28 cellular contexts compared by ENCODE assay signal in the genomic region with DNA sequence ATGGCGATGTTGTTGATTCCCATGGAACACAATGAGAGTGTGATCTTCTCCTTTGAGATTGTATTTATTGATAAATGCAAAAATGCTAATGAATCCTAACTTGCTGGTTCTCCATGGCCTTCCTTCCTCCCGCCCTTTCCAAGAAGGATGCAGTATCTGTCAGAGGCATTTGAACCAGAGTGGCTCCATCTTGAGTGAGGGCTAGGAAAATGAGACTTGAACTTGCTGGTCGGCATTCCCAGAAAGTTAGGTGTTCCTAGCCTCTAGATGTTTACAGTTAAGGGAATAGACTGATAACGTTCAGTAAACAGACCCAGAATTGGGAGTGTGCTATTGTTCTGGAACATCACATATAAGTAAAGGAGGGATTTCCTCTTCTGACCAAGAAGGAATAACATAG. TPM values are rescaled to one million over a fixed set of nuclear protein-coding genes. Genes with fewer than 3 reads are reported as not detected.
DNase-seq lines count a peak whose midpoint lies in the region; ATAC-seq, FAIRE-seq and TF ChIP-seq lines count a peak whose summit lies in the region.
"Had no signal": no experiment of that assay in that cellular context is flagged by ENCODE, and none has a peak within 500 bp of the region (broad histone marks: within the 10 kb centered on the region; RNA-seq: fewer than 3 reads in every experiment).

No MANE protein-coding gene starts in this region.

- TF ChIP-seq POLR2A in breast epithelium (IDR thresholded peaks at IDR 0.05): no peak

- no peak overlapping the region for H3K27ac ChIP-seq in breast epithelium
- H3K27ac ChIP-seq in mammary epithelial cell (ENCODE audit: insufficient read depth, low read depth, low read length): peak overlapping the region; percentile 79
- H3K27ac ChIP-seq in keratinocyte (ENCODE audit: control insufficient read depth, insufficient read depth, low read length): peak overlapping the region; percentile 90
- no peak overlapping the region for H3K27ac ChIP-seq in pancreas
- H3K27ac ChIP-seq: 22Rv1, C4-2B, KMS-11 had no signal

- peak overlapping the region; percentile 54 for H3K27ac Mint-ChIP-seq in MCF 10A (ENCODE audit: low read depth, unreplicated experiment)
- H3K27ac Mint-ChIP-seq in activated CD8-positive, alpha-beta T cell treated with anti-CD3 and anti-CD28 coated beads, Interleukin-2, amount 10 ng/mL, durations not matched to agents 7 days and 5 days: no peak overlapping the region
- H3K27ac Mint-ChIP-seq: CD8-positive, alpha-beta memory T cell had no signal

- no peak overlapping the region for H3K9ac ChIP-seq in mammary epithelial cell (ENCODE audit: insufficient read depth, low read length)
- H3K9ac ChIP-seq in keratinocyte (ENCODE audit: control insufficient read depth, extremely low read depth, insufficient read depth, low read length): peak overlapping the region; percentile 63
- H3K9ac ChIP-seq: KMS-11 had no signal

- H3K4me3 Mint-ChIP-seq in MCF 10A (ENCODE audit: unreplicated experiment): no peak overlapping the region
- no peak overlapping the region for H3K4me3 Mint-ChIP-seq in activated CD8-positive, alpha-beta T cell treated with anti-CD3 and anti-CD28 coated beads, Interleukin-2, amount 10 ng/mL, durations not matched to agents 7 days and 5 days
- H3K4me3 Mint-ChIP-seq: CD8-positive, alpha-beta memory T cell had no signal

- no peaks in the 10 kb centered on the region for H3K27me3 Mint-ChIP-seq in MCF 10A (ENCODE audit: insufficient read depth, unreplicated experiment)
- H3K27me3 Mint-ChIP-seq in activated CD8-positive, alpha-beta T cell treated with anti-CD3 and anti-CD28 coated beads, Interleukin-2, amount 10 ng/mL, durations not matched to agents 7 days and 5 days (ENCODE audit: low read depth): no peaks in the 10 kb centered on the region

- H3K9me3 ChIP-seq in breast epithelium (no peaks in the 10 kb centered on the region), mammary epithelial cell (replicated peaks; ENCODE audit: insufficient read depth, low read length) (no peaks in the 10 kb centered on the region), keratinocyte (ENCODE audit: control insufficient read depth, low read depth, low read length) (no peaks in the 10 kb centered on the region), pancreas (no peaks in the 10 kb centered on the region)

- POLR2A ChIA-PET in MCF 10A (lab: Yijun Ruan, JAX): interaction anchor here (0.6 kb wide), 1 partner anchor 637 kb away, joined by 3 read pairs; no protein-coding TSS in a partner anchor
- POLR2A ChIA-PET in activated CD8-positive, alpha-beta T cell treated with anti-CD3 and anti-CD28 coated beads, Interleukin-2, amount 10 ng/mL, durations not matched to agents 7 days and 5 days (lab: Charles Lee): no interaction called here

- BruUV-seq in MCF 10A (replicated peaks; lab: Mats Ljungman, UMichigan): no TSS peak
- no TSS peak for BruUV-seq in mammary epithelial cell (replicated peaks; lab: Mats Ljungman, UMichigan)

- CTCF ChIA-PET in MCF 10A (lab: Yijun Ruan, JAX) (no interaction called here), mammary epithelial cell (lab: Charles Lee; ENCODE audit: low non-redundant PET) (no interaction called here)
- CTCF ChIA-PET in activated CD8-positive, alpha-beta T cell treated with anti-CD3 and anti-CD28 coated beads, Interleukin-2, amount 10 ng/mL, durations not matched to agents 7 days and 5 days (lab: Charles Lee): no interaction called here

- WGBS in mammary epithelial cell (ENCODE audit: low coverage, missing lambda C conversion rate): 79% methylated on average over 4 of the region's 4 CpGs
- 44 to 58% methylated on average over 4 of the region's 4 CpGs for whole genome bisulfite sequencing in pancreas, 2 donors

- FAIRE-seq in keratinocyte (lab: Jason Lieb, UNC): no peak
- FAIRE-seq in pancreas (lab: Jason Lieb, UNC): no peak
- FAIRE-seq: G401.6, GM12892, GM18507 had no signal

- H3K36me3 Mint-ChIP-seq in MCF 10A (ENCODE audit: insufficient read depth, unreplicated experiment): no peaks in the 10 kb centered on the region
- no peaks in the 10 kb centered on the region for H3K36me3 Mint-ChIP-seq in activated CD8-positive, alpha-beta T cell treated with anti-CD3 and anti-CD28 coated beads, Interleukin-2, amount 10 ng/mL, durations not matched to agents 7 days and 5 days (ENCODE audit: low read depth)
- H3K36me3 Mint-ChIP-seq: CD8-positive, alpha-beta memory T cell had no signal

- no peaks in the 10 kb centered on the region for H3K9me1 ChIP-seq in keratinocyte (ENCODE audit: control insufficient read depth, extremely low read depth, insufficient read depth, low read length)

- dilution Hi-C loops in mammary epithelial cell (cut with HindIII; ENCODE audit: low sequenced_read_pairs) (no loop called here), keratinocyte (cut with MboI; ENCODE audit: extremely low pct_ligation_motif_present, low sequenced_read_pairs) (no loop called here)

- DNase-seq in MCF 10A (ENCODE audit: unreplicated experiment) (no peak), breast epithelium (ENCODE audit: low spot score in 2 of 2) (no peak), mammary epithelial cell (no peak), keratinocyte (ENCODE audit: low read depth, low spot score) (no peak), pancreas (no peak)
- DNase-seq in activated CD8-positive, alpha-beta T cell treated with anti-CD3 and anti-CD28 coated beads, Interleukin-2, amount 10 ng/mL, durations not matched to agents 7 days and 5 days: no peak
- DNase-seq: Calu3; CD8-positive, alpha-beta memory T cell; GOT3; MV-4-11; NCI-H1105 treated with DMSO at 0.1 percent for 48 hours; NCI-H1694; NCI-H2081; NCI-H2171 treated with DMSO at 0.1 percent for 48 hours; NCI-H446; NCI-H526; OCI-M1; SHP77 had no signal

- H2AFZ ChIP-seq in mammary epithelial cell (ENCODE audit: low read depth, low read length) (peak overlapping the region; percentile 57), keratinocyte (ENCODE audit: control insufficient read depth, low read length) (peak overlapping the region; percentile 25)

- intact Hi-C loops in MCF 10A (cut with micrococcal nuclease): no loop called here
- intact Hi-C loops in breast epithelium (cut with DNase I; ENCODE audit: low total_unique reads): no loop called here
- intact Hi-C loops in mammary epithelial cell (cut with micrococcal nuclease): loop anchor here (5.0 kb wide), 1 partner anchor 56 kb away; no protein-coding TSS in a partner anchor
- intact Hi-C loops in pancreas (cut with DNase I): no loop called here

- H3K79me2 ChIP-seq in mammary epithelial cell (ENCODE audit: insufficient read depth, low read length): no peaks in the 10 kb centered on the region
- H3K79me2 ChIP-seq in keratinocyte (ENCODE audit: control insufficient read depth, insufficient read depth, low read length): no peaks in the 10 kb centered on the region

- no peak overlapping the region for H3K4me3 ChIP-seq in breast epithelium
- H3K4me3 ChIP-seq in mammary epithelial cell (replicated peaks in 1 of 3; ENCODE audit: insufficient read depth in 1 of 3, low read depth in 2 of 3, low read length in 3 of 3): no peak overlapping the region
- H3K4me3 ChIP-seq in keratinocyte (ENCODE audit: control insufficient read depth in 2 of 3, extremely low read depth in 1 of 3, insufficient read depth in 2 of 3, low read depth in 1 of 3, low read length in 3 of 3): no peak overlapping the region
- no peak overlapping the region for H3K4me3 ChIP-seq in pancreas

- peaks cover 31% of the 10 kb centered on the region for H3K4me1 Mint-ChIP-seq in MCF 10A (ENCODE audit: insufficient read depth, unreplicated experiment)
- no peaks in the 10 kb centered on the region for H3K4me1 Mint-ChIP-seq in activated CD8-positive, alpha-beta T cell treated with anti-CD3 and anti-CD28 coated beads, Interleukin-2, amount 10 ng/mL, durations not matched to agents 7 days and 5 days (ENCODE audit: low read depth)
- H3K4me1 Mint-ChIP-seq: CD8-positive, alpha-beta memory T cell had no signal

- peak overlapping the region; percentile 39 for H3K4me2 ChIP-seq in mammary epithelial cell (ENCODE audit: insufficient read depth, low read depth, low read length)
- H3K4me2 ChIP-seq in keratinocyte (ENCODE audit: control insufficient read depth, extremely low read depth, insufficient read depth, low read depth, low read length): peak overlapping the region; percentile 68
- H3K4me2 ChIP-seq: KMS-11 had no signal

- H4K20me1 ChIP-seq in mammary epithelial cell (ENCODE audit: insufficient read depth, low read length) (no peaks in the 10 kb centered on the region), keratinocyte (ENCODE audit: control insufficient read depth, extremely low read depth, insufficient read depth, low read length) (no peaks in the 10 kb centered on the region)

- H3K27me3 ChIP-seq in breast epithelium: no peaks in the 10 kb centered on the region
- H3K27me3 ChIP-seq in mammary epithelial cell (ENCODE audit: insufficient read depth, low read length): no peaks in the 10 kb centered on the region
- H3K27me3 ChIP-seq in keratinocyte (ENCODE audit: control insufficient read depth, extremely low read depth, insufficient read depth, low read length): no peaks in the 10 kb centered on the region
- H3K27me3 ChIP-seq in pancreas: no peaks in the 10 kb centered on the region

- no peak for ATAC-seq in pancreas
- no peak for ATAC-seq in activated CD8-positive, alpha-beta T cell treated with anti-CD3 and anti-CD28 coated beads, Interleukin-2, amount 10 ng/mL, durations not matched to agents 7 days and 5 days
- ATAC-seq in esophagus mucosa: no peak
- no peak for ATAC-seq in GM18909 (IDR thresholded peaks at IDR 0.05; ENCODE audit: poor library complexity, unreplicated experiment)

- no peaks in the 10 kb centered on the region for H3K9me3 Mint-ChIP-seq in MCF 10A (ENCODE audit: unreplicated experiment)
- peaks cover 4% of the 10 kb centered on the region for H3K9me3 Mint-ChIP-seq in activated CD8-positive, alpha-beta T cell treated with anti-CD3 and anti-CD28 coated beads, Interleukin-2, amount 10 ng/mL, durations not matched to agents 7 days and 5 days (ENCODE audit: insufficient read depth)

- H3K4me1 ChIP-seq in breast epithelium: no peaks in the 10 kb centered on the region
- peaks cover 53% of the 10 kb centered on the region for H3K4me1 ChIP-seq in mammary epithelial cell (ENCODE audit: insufficient read depth, low read length)
- H3K4me1 ChIP-seq in keratinocyte (ENCODE audit: control insufficient read depth, extremely low read depth, insufficient read depth, low read length): peaks cover 57% of the 10 kb centered on the region
- no peaks in the 10 kb centered on the region for H3K4me1 ChIP-seq in pancreas

- H3K36me3 ChIP-seq in breast epithelium (no peaks in the 10 kb centered on the region), mammary epithelial cell (ENCODE audit: insufficient read depth, low read length) (no peaks in the 10 kb centered on the region), keratinocyte (ENCODE audit: control insufficient read depth in 2 of 2, extremely low read depth in 1 of 2, insufficient read depth in 2 of 2, low read length in 2 of 2) (no peaks in the 10 kb centered on the region), pancreas (no peaks in the 10 kb centered on the region)

- in situ Hi-C loops in mammary epithelial cell (cut with MboI; ENCODE audit: low sequenced_read_pairs in 2 of 2): no loop called here

- TF ChIP-seq CTCF in MCF 10A (IDR thresholded peaks at IDR 0.05; ENCODE audit: unreplicated experiment) (no peak), breast epithelium (IDR thresholded peaks at IDR 0.05) (no peak), mammary epithelial cell (conservative IDR thresholded peaks at IDR 0.05 in 1 of 2, IDR thresholded peaks at IDR 0.05 in 1 of 2; ENCODE audit: extremely low read depth in 1 of 2, insufficient read depth in 1 of 2, low read depth in 1 of 2, low read length in 2 of 2) (no peak), keratinocyte (optimal IDR thresholded peaks at IDR 0.05 in 1 of 3, IDR thresholded peaks at IDR 0.05 in 1 of 3, conservative IDR thresholded peaks at IDR 0.05 in 1 of 3; ENCODE audit: extremely low read depth in 1 of 3, insufficient read depth in 2 of 3, low read length in 3 of 3) (no peak), pancreas (IDR thresholded peaks at IDR 0.05) (no peak)

RNA-seq across cellular contexts. Expression of gene PSG2, which starts 44.2 kb away (rescaled TPM):
- total RNA-seq in MCF 10A (2022) (not detected in 2 replicates), breast epithelium (not detected), mammary epithelial cell (not detected), pancreas (not detected), esophagus mucosa (not detected)
- polyA plus RNA-seq in mammary epithelial cell (0.05 TPM), keratinocyte (0.09 to 0.17 TPM (median 0.14 TPM) in 3 replicates), pancreas (not detected)
- polyA minus RNA-seq in mammary epithelial cell (not detected), keratinocyte (not detected in 3 replicates)
- polyA plus RNA-seq in keratinocyte (2011; ENCODE audit: low read depth): 20.8 TPM
- 0.17 and 0.50 TPM in 2 replicates for polyA plus RNA-seq in keratinocyte (2011; cell fraction: cytosol; rRNA removed)
- 0.44 and 1.2 TPM in 2 replicates for polyA plus RNA-seq in keratinocyte (2011; cell fraction: nucleus; rRNA removed)
- 0.11 and 23.7 TPM in 2 replicates for polyA plus RNA-seq in keratinocyte (2012; ENCODE audit: low replicate concordance)
- not detected for polyA minus RNA-seq in keratinocyte (2011; cell fraction: cytosol; rRNA and poly(A)+ RNA removed)
- polyA minus RNA-seq in keratinocyte (2011; cell fraction: nucleus; rRNA and poly(A)+ RNA removed): 0.32 TPM in 1 of 2 replicates, not detected in the other
- not detected for total RNA-seq in activated CD8-positive, alpha-beta T cell treated with anti-CD3 and anti-CD28 coated beads, Interleukin-2, amount 10 ng/mL, durations not matched to agents 7 days and 5 days
- total RNA-seq: Calu3; CD8-positive, alpha-beta memory T cell; Daoy; HT1080 had no signal
- polyA plus RNA-seq: CD8-positive, alpha-beta memory T cell had no signal

RNA-seq across cellular contexts. Expression of gene PSG5, which starts 59.6 kb away (rescaled TPM):
- not detected in 2 replicates for total RNA-seq in MCF 10A (2022)
- not detected for total RNA-seq in breast epithelium
- total RNA-seq in mammary epithelial cell: 10 to 100 TPM in 1 of 2 donors, under 1 TPM in 1; 0.59 to 10.2 TPM
- 0.99 TPM for polyA plus RNA-seq in mammary epithelial cell
- polyA minus RNA-seq in mammary epithelial cell: not detected
- polyA plus RNA-seq in keratinocyte: 5.2 to 10.2 TPM (median 7.8 TPM) in 3 replicates
- 12.9 TPM for polyA plus RNA-seq in keratinocyte (2011; ENCODE audit: low read depth)
- polyA plus RNA-seq in keratinocyte (2011; cell fraction: cytosol; rRNA removed): 7.7 and 13.9 TPM in 2 replicates
- polyA plus RNA-seq in keratinocyte (2011; cell fraction: nucleus; rRNA removed): 37.4 and 39.1 TPM in 2 replicates
- 7.5 and 34.0 TPM in 2 replicates for polyA plus RNA-seq in keratinocyte (2012; ENCODE audit: low replicate concordance)
- polyA minus RNA-seq in keratinocyte: 1.9 to 2.9 TPM (median 2.4 TPM) in 3 replicates
- polyA minus RNA-seq in keratinocyte (2011; cell fraction: cytosol; rRNA and poly(A)+ RNA removed): 10.4 TPM
- 13.2 and 15.1 TPM in 2 replicates for polyA minus RNA-seq in keratinocyte (2011; cell fraction: nucleus; rRNA and poly(A)+ RNA removed)
- under 1 TPM in 1 of 6 donors, not detected in 5; 0.44 TPM for total RNA-seq in pancreas
- under 1 TPM in 1 of 2 donors, not detected in 1; 0.49 TPM for polyA plus RNA-seq in pancreas
- total RNA-seq in activated CD8-positive, alpha-beta T cell treated with anti-CD3 and anti-CD28 coated beads, Interleukin-2, amount 10 ng/mL, durations not matched to agents 7 days and 5 days: not detected
- total RNA-seq in esophagus mucosa: not detected
- total RNA-seq: Calu3; CD8-positive, alpha-beta memory T cell had no signal
- polyA plus RNA-seq: CD8-positive, alpha-beta memory T cell had no signal

Comparison
In these comparisons a context has a peak if more than half of its experiments do, and no peak if none do; other contexts are left out.
1. H3K27ac ChIP-seq: peak in mammary epithelial cell (single experiment) and keratinocyte (single experiment); none in breast epithelium (0 of 2) and pancreas (0 of 4).